In genomic region chr2:168530980-168531379, GRCh38 we compare ENCODE assay signal across 10 cellular contexts.
A peak's percentile ranks its signal among the peaks of the same experiment; 100 is the strongest.
DNase-seq lines count a peak whose midpoint lies in the region; ATAC-seq, FAIRE-seq and TF ChIP-seq lines count a peak whose summit lies in the region.
"Had no signal": no experiment of that assay in that cellular context is flagged by ENCODE, and none has a peak within 500 bp of the region (broad histone marks: within the 10 kb centered on the region; RNA-seq: fewer than 3 reads in every experiment).

No MANE protein-coding gene starts in this region.

- POLR2A ChIA-PET in CD4-positive, alpha-beta T cell (lab: Charles Lee) = no interaction called here

- H3K4me1 Mint-ChIP-seq in natural killer cell treated with Interleukin-12 subunit alpha and Interleukin-12 subunit beta and Interleukin-15 and Interleukin-18, amount 100 ng/mL, for 72 hours (ENCODE audit: low read depth in 2 of 2) = peaks cover 42 to 46% of the 10 kb centered on the region in 2 donors
- H3K4me1 Mint-ChIP-seq in CD4-positive, alpha-beta T cell (ENCODE audit: low read depth) = peaks cover 66% of the 10 kb centered on the region

- intact Hi-C loops in CD4-positive, alpha-beta T cell (cut with DNase I, micrococcal nuclease) = no loop called here

- no peaks in the 10 kb centered on the region for H3K27me3 ChIP-seq in CD4-positive, alpha-beta T cell (ENCODE audit: control insufficient read depth, insufficient read depth, low read length)

- FAIRE-seq in GM18507 (lab: Jason Lieb, UNC) = peak; percentile 57

- no peak for TF ChIP-seq CTCF in CD4-positive, alpha-beta T cell (IDR thresholded peaks at IDR 0.05)
- TF ChIP-seq CTCF in GM10266 (IDR thresholded peaks at IDR 0.05; ENCODE audit: control insufficient read depth, insufficient read depth, low read depth, missing control alignments) = no peak

- peak; percentile 49 for ATAC-seq in HG02588 (IDR thresholded peaks at IDR 0.05; ENCODE audit: unreplicated experiment)
- no peak for ATAC-seq in natural killer cell treated with Interleukin-12 subunit alpha and Interleukin-12 subunit beta and Interleukin-15 and Interleukin-18, amount 100 ng/mL, for 72 hours
- no peak for ATAC-seq in CD4-positive, alpha-beta T cell (ENCODE audit: poor library complexity)

- peak overlapping the region; percentile 1 for H3K4me3 Mint-ChIP-seq in natural killer cell treated with Interleukin-12 subunit alpha and Interleukin-12 subunit beta and Interleukin-15 and Interleukin-18, amount 100 ng/mL, for 72 hours
- no peak overlapping the region for H3K4me3 Mint-ChIP-seq in CD4-positive, alpha-beta T cell

- CTCF ChIA-PET in CD4-positive, alpha-beta T cell (lab: Charles Lee) = no interaction called here

- H3K36me3 Mint-ChIP-seq in natural killer cell treated with Interleukin-12 subunit alpha and Interleukin-12 subunit beta and Interleukin-15 and Interleukin-18, amount 100 ng/mL, for 72 hours = no peaks in the 10 kb centered on the region
- H3K36me3 Mint-ChIP-seq in CD4-positive, alpha-beta T cell (ENCODE audit: low read depth) = no peaks in the 10 kb centered on the region

- H3K27ac Mint-ChIP-seq in natural killer cell treated with Interleukin-12 subunit alpha and Interleukin-12 subunit beta and Interleukin-15 and Interleukin-18, amount 100 ng/mL, for 72 hours = peak overlapping the region; percentile 26 to 57
- no peak overlapping the region for H3K27ac Mint-ChIP-seq in CD4-positive, alpha-beta T cell

- DNase-seq in GM18507 (ENCODE audit: extremely low spot score, insufficient read length, low read depth) (no peak), SKM-1 treated with dmso at 0.1 percent for 144 hours (lab: John Stamatoyannopoulos, UW; ENCODE audit: unreplicated experiment) (peak; percentile 79), GM10266 (ENCODE audit: extremely low spot score) (no peak), UCSD-AML1 (lab: John Stamatoyannopoulos, UW; ENCODE audit: unreplicated experiment) (no peak), NCI-H2196 treated with DMSO at 0.1 percent for 48 hours (lab: John Stamatoyannopoulos, UW; ENCODE audit: unreplicated experiment) (no peak)
- DNase-seq in natural killer cell treated with Interleukin-12 subunit alpha and Interleukin-12 subunit beta and Interleukin-15 and Interleukin-18, amount 100 ng/mL, for 72 hours (ENCODE audit: low spot score) = no peak
- no peak for DNase-seq in CD4-positive, alpha-beta T cell
- DNase-seq: activated gamma-delta T cell treated with Interleukin-2 at 50 U/mL for 16 hours, NCI-H1092 treated with DMSO at 0.1 percent for 48 hours had no signal

- H3K27ac ChIP-seq in CD4-positive, alpha-beta T cell (ENCODE audit: low read depth, low read length) = no peak overlapping the region

- H3K9me3 Mint-ChIP-seq in natural killer cell treated with Interleukin-12 subunit alpha and Interleukin-12 subunit beta and Interleukin-15 and Interleukin-18, amount 100 ng/mL, for 72 hours = peaks cover 7% of the 10 kb centered on the region
- no peaks in the 10 kb centered on the region for H3K9me3 Mint-ChIP-seq in CD4-positive, alpha-beta T cell

- no peaks in the 10 kb centered on the region for H3K27me3 Mint-ChIP-seq in natural killer cell treated with Interleukin-12 subunit alpha and Interleukin-12 subunit beta and Interleukin-15 and Interleukin-18, amount 100 ng/mL, for 72 hours
- no peaks in the 10 kb centered on the region for H3K27me3 Mint-ChIP-seq in CD4-positive, alpha-beta T cell

- no peaks in the 10 kb centered on the region for H3K9me3 ChIP-seq in CD4-positive, alpha-beta T cell (ENCODE audit: control insufficient read depth, low read length)
